ENCODE assay signal across 19 cellular contexts in genomic region chr17:60671482-60671881, GRCh38. TPM values are rescaled to one million over a fixed set of nuclear protein-coding genes. Genes with fewer than 3 reads are reported as not detected.
DNase-seq lines count a peak whose midpoint lies in the region; ATAC-seq and TF ChIP-seq lines count a peak whose summit lies in the region.
"Had no signal": no experiment of that assay in that cellular context is flagged by ENCODE, and none has a peak within 500 bp of the region (broad histone marks: within the 10 kb centered on the region; RNA-seq: fewer than 3 reads in every experiment).

No MANE protein-coding gene starts in this region.

- H3K27me3 ChIP-seq in breast epithelium (no peaks in the 10 kb centered on the region), PC-3 (ENCODE audit: low read length) (no peaks in the 10 kb centered on the region), testis (no peaks in the 10 kb centered on the region), SJCRH30 (no peaks in the 10 kb centered on the region)
- H3K27me3 ChIP-seq: SJSA1 had no signal

- no peaks in the 10 kb centered on the region for H3K4me1 Mint-ChIP-seq in MCF 10A (ENCODE audit: insufficient read depth, unreplicated experiment)

- H3K4me3 Mint-ChIP-seq in MCF 10A (ENCODE audit: unreplicated experiment): no peak overlapping the region

- DNase-seq in MCF 10A (ENCODE audit: unreplicated experiment) (peak; percentile 2), breast epithelium (ENCODE audit: low spot score in 2 of 2) (no peak), PC-3 (no peak), fibroblast of villous mesenchyme (ENCODE audit: low read depth) (peak; percentile 27), testis (no peak), HT-29 (ENCODE audit: low spot score) (no peak), SJCRH30 (no peak), NCI-H1092 treated with DMSO at 0.1 percent for 48 hours (lab: John Stamatoyannopoulos, UW) (no peak)
- DNase-seq: 8988T, C1 segment of cervical spinal cord, Kasumi-1, NCI-H1417, NCI-H2029 treated with DMSO at 0.1 percent for 48 hours, NCI-H2171 treated with DMSO at 0.1 percent for 48 hours, NCI-H446 treated with DMSO at 0.1 percent for 48 hours, NCI-H748 treated with DMSO at 0.1 percent for 48 hours, OCI-M1 had no signal

- ATAC-seq in PC-3: peak; percentile 51

- H3K4me1 ChIP-seq in breast epithelium (no peaks in the 10 kb centered on the region), PC-3 (ENCODE audit: insufficient read depth, low read length) (no peaks in the 10 kb centered on the region), testis (peaks cover 2% of the 10 kb centered on the region), SJCRH30 (no peaks in the 10 kb centered on the region)
- H3K4me1 ChIP-seq: SJSA1 had no signal

- H3K27ac Mint-ChIP-seq in MCF 10A (ENCODE audit: low read depth, unreplicated experiment): no peak overlapping the region
- H3K27ac Mint-ChIP-seq: IgD-negative memory B cell had no signal

- no peak overlapping the region for H3K9ac ChIP-seq in PC-3 (ENCODE audit: low read length)

- POLR2A ChIA-PET in MCF 10A (lab: Yijun Ruan, JAX): no interaction called here
- POLR2A ChIA-PET in PC-3 (lab: Charles Lee; ENCODE audit: unreplicated experiment): no interaction called here

- TF ChIP-seq CTCF in MCF 10A (IDR thresholded peaks at IDR 0.05; ENCODE audit: unreplicated experiment): no peak
- no peak for TF ChIP-seq CTCF in breast epithelium (IDR thresholded peaks at IDR 0.05)
- TF ChIP-seq CTCF in PC-3 (conservative IDR thresholded peaks at IDR 0.05; ENCODE audit: low read depth, low read length): no peak
- no peak for TF ChIP-seq CTCF in fibroblast of villous mesenchyme (IDR thresholded peaks at IDR 0.05; ENCODE audit: insufficient read depth, low read depth, low read length)
- TF ChIP-seq CTCF in testis (IDR thresholded peaks at IDR 0.05): no peak

- no peak overlapping the region for H3K27ac ChIP-seq in breast epithelium
- no peak overlapping the region for H3K27ac ChIP-seq in PC-3 (ENCODE audit: low read length)
- peak overlapping the region; percentile 3 to 60 for H3K27ac ChIP-seq in testis
- H3K27ac ChIP-seq in SJCRH30: no peak overlapping the region
- H3K27ac ChIP-seq: SJSA1 had no signal

- no peaks in the 10 kb centered on the region for H3K79me2 ChIP-seq in PC-3 (ENCODE audit: low read length)

- H4K20me1 ChIP-seq in PC-3 (ENCODE audit: low read length): no peaks in the 10 kb centered on the region

- H3K9me3 Mint-ChIP-seq in MCF 10A (ENCODE audit: unreplicated experiment): no peaks in the 10 kb centered on the region

- H3K36me3 ChIP-seq in breast epithelium: no peaks in the 10 kb centered on the region
- H3K36me3 ChIP-seq in PC-3 (ENCODE audit: low read depth, low read length): no peaks in the 10 kb centered on the region
- H3K36me3 ChIP-seq in testis (ENCODE audit: low read depth, missing control alignments): no peaks in the 10 kb centered on the region
- H3K36me3 ChIP-seq in SJCRH30: no peaks in the 10 kb centered on the region
- H3K36me3 ChIP-seq: SJSA1 had no signal

- H3K4me3 ChIP-seq in breast epithelium: no peak overlapping the region
- no peak overlapping the region for H3K4me3 ChIP-seq in PC-3 (ENCODE audit: low read length)
- no peak overlapping the region for H3K4me3 ChIP-seq in fibroblast of villous mesenchyme (ENCODE audit: low read depth, low read length)
- peak overlapping the region in 1 of 2 donors; percentile 21 for H3K4me3 ChIP-seq in testis
- no peak overlapping the region for H3K4me3 ChIP-seq in SJCRH30
- H3K4me3 ChIP-seq: SJSA1 had no signal

- BruUV-seq in MCF 10A (replicated peaks; lab: Mats Ljungman, UMichigan) (no TSS peak), PC-3 (replicated peaks; lab: Mats Ljungman, UMichigan) (no TSS peak)

- no peaks in the 10 kb centered on the region for H3K9me2 ChIP-seq in PC-3 (replicated peaks; ENCODE audit: low read length)

- H3K36me3 Mint-ChIP-seq in MCF 10A (ENCODE audit: insufficient read depth, unreplicated experiment): peaks cover 4% of the 10 kb centered on the region

- WGBS in testis, 2 donors: 8 to 16% methylated on average over 2 of the region's 2 CpGs

- H3K27me3 Mint-ChIP-seq in MCF 10A (ENCODE audit: insufficient read depth, unreplicated experiment): no peaks in the 10 kb centered on the region
- H3K27me3 Mint-ChIP-seq: IgD-negative memory B cell had no signal

- intact Hi-C loops in MCF 10A (cut with micrococcal nuclease) (no loop called here), breast epithelium (cut with DNase I; ENCODE audit: low total_unique reads) (no loop called here), PC-3 (cut with micrococcal nuclease) (no loop called here), testis (cut with DNase I; ENCODE audit: low total_unique reads) (no loop called here)

- no peaks in the 10 kb centered on the region for H3F3A ChIP-seq in PC-3 (ENCODE audit: low read length, unreplicated experiment)

- H3K4me2 ChIP-seq in PC-3 (ENCODE audit: low read length): no peak overlapping the region

- CTCF ChIA-PET in MCF 10A (lab: Yijun Ruan, JAX) (no interaction called here), PC-3 (lab: Charles Lee) (no interaction called here)

- TF ChIP-seq POLR2A in breast epithelium (IDR thresholded peaks at IDR 0.05) (no peak), testis (IDR thresholded peaks at IDR 0.05) (no peak)

- no peaks in the 10 kb centered on the region for H3K9me3 ChIP-seq in breast epithelium
- no peaks in the 10 kb centered on the region for H3K9me3 ChIP-seq in PC-3 (ENCODE audit: low read length)
- H3K9me3 ChIP-seq in testis: no peaks in the 10 kb centered on the region
- no peaks in the 10 kb centered on the region for H3K9me3 ChIP-seq in SJCRH30 (replicated peaks)
- H3K9me3 ChIP-seq: SJSA1 had no signal

- no peak overlapping the region for H2AFZ ChIP-seq in PC-3 (ENCODE audit: low read length)

RNA-seq across cellular contexts. Expression of gene BCAS3, which starts 6.2 kb away (rescaled TPM):
- total RNA-seq in MCF 10A (2022) (14.6 and 19.6 TPM in 2 replicates), breast epithelium (10 to 100 TPM; 30.8 to 47.9 (median 31.2) TPM), PC-3 (2014; rRNA removed) (25.9 and 36.9 TPM in 2 replicates), fibroblast of villous mesenchyme (21.3 and 23.7 TPM in 2 replicates), testis (10 to 100 TPM; 73.0 to 96.7 TPM)
- 54.8 TPM for polyA plus RNA-seq in testis (ENCODE audit: insufficient read depth, low read depth, low replicate concordance)
- 7.4 and 10.2 TPM in 2 replicates for total RNA-seq in HT-29 (2014; rRNA removed; shearing (Covaris generic))
- 9.6 and 11.6 TPM in 2 replicates for total RNA-seq in SJCRH30 (2014; rRNA removed; shearing (Covaris generic))

Comparison
In these comparisons a context has a peak if more than half of its experiments do, and no peak if none do; other contexts are left out.
1. DNase-seq: peak in MCF 10A (single experiment) and fibroblast of villous mesenchyme (single experiment); none in breast epithelium (0 of 2), PC-3 (single experiment), testis (single experiment), HT-29 (single experiment), SJCRH30 (0 of 2) and NCI-H1092 treated with DMSO at 0.1 percent for 48 hours (single experiment).
2. H3K27ac ChIP-seq: peak in testis (2 of 2); none in breast epithelium (0 of 2), PC-3 (single experiment) and SJCRH30 (single experiment).